In the genomic region with DNA sequence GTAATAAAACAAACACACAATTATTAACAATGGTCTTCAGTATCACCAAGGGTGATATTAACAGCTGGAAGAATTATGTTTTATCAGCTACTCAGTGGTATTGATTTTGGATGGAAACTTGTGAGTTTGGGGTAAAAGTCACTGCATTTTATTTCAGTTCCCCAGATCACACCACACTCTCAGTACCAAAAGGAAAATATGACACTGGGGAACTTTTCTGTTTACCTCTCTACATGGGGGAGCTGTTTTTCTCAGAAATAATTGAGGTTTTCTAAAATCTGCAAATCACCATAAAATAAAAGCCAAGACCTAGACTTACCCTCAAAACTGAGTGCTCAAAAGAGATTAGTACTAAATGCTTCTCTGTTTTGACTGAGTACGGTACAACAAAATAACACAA, we compare ENCODE assay signal across 21 cellular contexts.
"Had no signal": no experiment of that assay in that cellular context is flagged by ENCODE, and none has a peak within 500 bp of the region (broad histone marks: within the 10 kb centered on the region; RNA-seq: fewer than 3 reads in every experiment).

No MANE protein-coding gene starts in this region.

- H3K9me3 ChIP-seq: MG63 had no signal

- DNase-seq: Karpas-422, KBM-7, MG63, NCI-H1092, NCI-H1105 treated with DMSO at 0.1 percent for 48 hours, NCI-H1417 treated with DMSO at 0.1 percent for 48 hours, NCI-H146, NCI-H187, NCI-H2029, NCI-H2081 treated with DMSO at 0.1 percent for 48 hours, NCI-H2171, NCI-H226, NCI-H446, NCI-H510A, NCI-H524 treated with DMSO at 0.1 percent for 48 hours, NCI-H69, NCI-H774, PC-3, SHP77 had no signal

- H3K27ac ChIP-seq: RWPE1 had no signal

- H3K27me3 ChIP-seq: MG63 had no signal

- H3K36me3 ChIP-seq: MG63 had no signal

- H3K4me3 ChIP-seq: MG63 had no signal

- ATAC-seq: Panc1, PC-3 had no signal
